In the genomic region with DNA sequence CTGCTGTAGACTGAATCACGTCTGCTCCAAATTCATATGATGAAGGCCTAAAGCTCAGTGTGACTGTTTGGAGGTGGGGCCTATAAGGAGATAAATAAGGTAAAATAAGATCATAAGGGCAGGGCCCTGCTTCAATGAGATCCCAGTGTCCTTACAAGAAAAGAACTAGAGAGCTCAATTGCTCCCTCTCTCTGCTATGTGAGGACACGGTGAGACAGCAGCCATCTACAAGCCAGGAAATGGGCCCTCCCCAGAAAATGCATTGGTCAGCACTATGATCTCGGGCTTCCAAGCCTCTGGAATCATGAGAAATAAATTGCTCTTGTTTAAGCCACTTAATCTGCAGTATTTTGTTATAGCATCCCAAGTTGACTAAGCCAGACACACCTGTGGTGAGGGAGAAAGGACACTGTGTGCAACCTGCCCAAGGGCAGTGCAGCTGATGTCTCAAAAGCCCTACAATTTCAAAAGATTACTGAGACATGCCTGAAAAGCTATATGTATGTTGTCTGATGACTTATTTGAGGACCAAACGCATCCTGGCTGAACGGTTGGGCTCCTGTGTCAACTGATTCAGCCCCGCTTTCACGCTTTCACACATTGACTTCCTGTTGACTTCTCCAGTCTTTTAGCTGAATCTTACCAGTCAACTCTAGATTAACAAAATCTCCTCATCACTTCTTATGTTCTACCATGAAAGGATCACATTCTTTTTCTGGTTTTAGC, we compare ENCODE assay signal across 9 cellular contexts. TPM values are rescaled to one million over a fixed set of nuclear protein-coding genes. Genes with fewer than 3 reads are reported as not detected.
DNase-seq lines count a peak whose midpoint lies in the region; ATAC-seq and TF ChIP-seq lines count a peak whose summit lies in the region.
"Had no signal": no experiment of that assay in that cellular context is flagged by ENCODE, and none has a peak within 500 bp of the region (broad histone marks: within the 10 kb centered on the region; RNA-seq: fewer than 3 reads in every experiment).

No MANE protein-coding gene starts in this region.

- H3K4me3 ChIP-seq in fibroblast of pulmonary artery (replicated peaks; ENCODE audit: low read depth, low read length) (no peak overlapping the region), trophoblast cell (ENCODE audit: low read depth, low read length) (no peak overlapping the region)

- no peak overlapping the region for H3K23ac ChIP-seq in trophoblast cell (ENCODE audit: low read length)

- peak; percentile 15 for DNase-seq in H4 (ENCODE audit: low spot score)
- DNase-seq in activated CD4-positive, alpha-beta T cell treated with anti-CD3 and anti-CD28 coated beads, Interleukin-2, amount 50 U/mL, for 48 hours = peak; percentile 58 to 74
- peak; percentile 12 for DNase-seq in fibroblast of pulmonary artery (ENCODE audit: low read depth)
- DNase-seq in stimulated activated CD8-positive, alpha-beta memory T cell treated with anti-CD3 and anti-CD28 coated beads, Interleukin-15, amount 100 ng/mL, for 48 hours (ENCODE audit: low read depth in 2 of 2) = peak; percentile 62 to 63
- no peak for DNase-seq in retina
- DNase-seq in trophoblast cell = no peak

- H4K91ac ChIP-seq in trophoblast cell (ENCODE audit: low read depth, low read length) = no peak overlapping the region

- H2BK120ac ChIP-seq in trophoblast cell (ENCODE audit: insufficient read depth, low read length, poor library complexity) = no peak overlapping the region

- no peak overlapping the region for H3K4me2 ChIP-seq in trophoblast cell (ENCODE audit: low read length)

- H3K27me3 ChIP-seq in trophoblast cell (ENCODE audit: insufficient read depth, low read length) = no peaks in the 10 kb centered on the region
- H3K27me3 ChIP-seq: neutrophil had no signal

- no peaks in the 10 kb centered on the region for H3K79me1 ChIP-seq in trophoblast cell (ENCODE audit: low read length)

- H4K8ac ChIP-seq in trophoblast cell (ENCODE audit: low read depth, low read length) = no peak overlapping the region

- no peak overlapping the region for H2AK5ac ChIP-seq in trophoblast cell (ENCODE audit: low read length)

- TF ChIP-seq CTCF in fibroblast of pulmonary artery (IDR thresholded peaks at IDR 0.05; ENCODE audit: low read length, missing control alignments) = peak; percentile 16

- H3K79me2 ChIP-seq in trophoblast cell (ENCODE audit: control insufficient read depth, insufficient read depth, low read length, poor library complexity) = no peaks in the 10 kb centered on the region

- no peak overlapping the region for H3K27ac ChIP-seq in trophoblast cell (ENCODE audit: low read depth, low read length)
- H3K27ac ChIP-seq: neutrophil had no signal

- H3K14ac ChIP-seq in trophoblast cell (ENCODE audit: low read length) = no peak overlapping the region

- H2AFZ ChIP-seq in trophoblast cell (ENCODE audit: insufficient read depth, low read length, poor library complexity) = no peak overlapping the region

- no peak for ATAC-seq in GM18498 (IDR thresholded peaks at IDR 0.05; ENCODE audit: unreplicated experiment)
- ATAC-seq in HG02623 (IDR thresholded peaks at IDR 0.05; ENCODE audit: unreplicated experiment) = no peak

- H3K4ac ChIP-seq in trophoblast cell (ENCODE audit: low read depth, low read length) = no peak overlapping the region

- H3K18ac ChIP-seq in trophoblast cell (ENCODE audit: low read length) = no peak overlapping the region

- H3K36me3 ChIP-seq in trophoblast cell (ENCODE audit: control insufficient read depth in 1 of 2, insufficient read depth in 2 of 2, low read length in 2 of 2) = no peaks in the 10 kb centered on the region
- H3K36me3 ChIP-seq: neutrophil had no signal

- H3K9me3 ChIP-seq in trophoblast cell (ENCODE audit: insufficient read depth, low read depth, low read length) = no peaks in the 10 kb centered on the region
- H3K9me3 ChIP-seq: neutrophil had no signal

- H3K9ac ChIP-seq in trophoblast cell (ENCODE audit: low read length) = no peak overlapping the region

- no peak overlapping the region for H4K12ac ChIP-seq in trophoblast cell (ENCODE audit: low read depth, low read length)

- no peak overlapping the region for H2BK12ac ChIP-seq in trophoblast cell (ENCODE audit: low read length)

- H2BK5ac ChIP-seq in trophoblast cell (ENCODE audit: low read depth, low read length, poor library complexity) = no peak overlapping the region

- WGBS in trophoblast cell (ENCODE audit: extremely low coverage, insufficient coverage, insufficient read length) = no CpG with 5 or more reads among the region's 7 CpGs

- H3K4me1 ChIP-seq in trophoblast cell (ENCODE audit: control insufficient read depth in 1 of 2, insufficient read depth in 2 of 2, low read length in 2 of 2) = no peaks in the 10 kb centered on the region

RNA-seq across cellular contexts. Expression of gene GZMK, which starts 13.2 kb away (rescaled TPM):
- not detected in 2 replicates for total RNA-seq in H4 (2014; rRNA removed; shearing (Covaris generic))
- polyA plus RNA-seq in trophoblast cell (2013) = not detected in 2 replicates

RNA-seq across cellular contexts. Expression of gene ESM1, which starts 51.8 kb away (rescaled TPM):
- not detected in 2 replicates for total RNA-seq in H4 (2014; rRNA removed; shearing (Covaris generic))
- polyA plus RNA-seq in trophoblast cell (2013) = not detected in 2 replicates

Comparison
In these comparisons a context has a peak if more than half of its experiments do, and no peak if none do; other contexts are left out.
1. DNase-seq: peak in H4 (single experiment), activated CD4-positive, alpha-beta T cell treated with anti-CD3 and anti-CD28 coated beads, Interleukin-2, amount 50 U/mL, for 48 hours (2 of 2), fibroblast of pulmonary artery (single experiment) and stimulated activated CD8-positive, alpha-beta memory T cell treated with anti-CD3 and anti-CD28 coated beads, Interleukin-15, amount 100 ng/mL, for 48 hours (2 of 2); none in retina (single experiment) and trophoblast cell (0 of 2).